ENCODE assay signal across 1 cellular context in genomic region chr17:48191362-48191761, GRCh38.
TF ChIP-seq lines count a peak whose summit lies in the region.

No MANE protein-coding gene starts in this region.

TF ChIP-seq in A549, 52 proteins besides CTCF, POLR2A, EP300 and RAD21 (continued from another document):
- TF ChIP-seq CBX2 (IDR thresholded peaks at IDR 0.05; ENCODE audit: borderline replicate concordance, low read depth) (no peak), SMC3 (IDR thresholded peaks at IDR 0.05) (no peak), HEYL (CRISPR knock-in tag; IDR thresholded peaks at IDR 0.05) (no peak), RCOR1 (IDR thresholded peaks at IDR 0.05; ENCODE audit: low read depth, low read length) (no peak), E2F6 (IDR thresholded peaks at IDR 0.05; ENCODE audit: borderline replicate concordance, low read depth) (no peak), CHD2 (IDR thresholded peaks at IDR 0.05; ENCODE audit: low read length, partially characterized antibody) (no peak), KDM5A (IDR thresholded peaks at IDR 0.05) (no peak), USF2 (IDR thresholded peaks at IDR 0.05) (no peak), NFE2L2 (conservative IDR thresholded peaks at IDR 0.05; ENCODE audit: low read length) (no peak), PHF8 (IDR thresholded peaks at IDR 0.05; ENCODE audit: borderline replicate concordance, low read depth) (no peak), TFCP2L1 (CRISPR knock-in tag; IDR thresholded peaks at IDR 0.05) (no peak), GATA3 (IDR thresholded peaks at IDR 0.05; ENCODE audit: borderline replicate concordance) (no peak), ZSCAN20 (CRISPR knock-in tag; IDR thresholded peaks at IDR 0.05) (no peak), HMGXB4 (CRISPR knock-in tag; IDR thresholded peaks at IDR 0.05; ENCODE audit: borderline replicate concordance) (no peak), MAFK (IDR thresholded peaks at IDR 0.05; ENCODE audit: partially characterized antibody) (no peak)
